Comparison of ENCODE assay signal across 13 cellular contexts in genomic region chr12:26226119-26226518, GRCh38. TPM values are rescaled to one million over a fixed set of nuclear protein-coding genes. Genes with fewer than 3 reads are reported as not detected.
A peak's percentile ranks its signal among the peaks of the same experiment; 100 is the strongest.
DNase-seq lines count a peak whose midpoint lies in the region; ATAC-seq, FAIRE-seq and TF ChIP-seq lines count a peak whose summit lies in the region.
"Had no signal": no experiment of that assay in that cellular context is flagged by ENCODE, and none has a peak within 500 bp of the region (broad histone marks: within the 10 kb centered on the region; RNA-seq: fewer than 3 reads in every experiment).

No MANE protein-coding gene starts in this region.

- H3K56ac ChIP-seq in H9 (ENCODE audit: insufficient read length, low read depth, low read length): no peak overlapping the region

- H3K9me3 ChIP-seq in H9 (ENCODE audit: control insufficient read depth, low read depth, low read length): no peaks in the 10 kb centered on the region
- no peaks in the 10 kb centered on the region for H3K9me3 ChIP-seq in mammary epithelial cell (replicated peaks; ENCODE audit: insufficient read depth, low read length)
- H3K9me3 ChIP-seq in kidney (ENCODE audit: control insufficient read depth in 1 of 2, low read length in 2 of 2): no peaks in the 10 kb centered on the region
- H3K9me3 ChIP-seq in gastrocnemius medialis: no peaks in the 10 kb centered on the region

- no peaks in the 10 kb centered on the region for H3K9me3 Mint-ChIP-seq in H9
- no peaks in the 10 kb centered on the region for H3K9me3 Mint-ChIP-seq in activated T-helper 1 cell treated with anti-CD3 and anti-CD28 coated beads, Interleukin-12 subunit alpha, Interleukin-12 subunit beta, Interleukin-2, Interleukin-4 antibody, amounts not matched to agents 30 ng/mL and 10 ng/mL and 1 ng/mL, durations not matched to agents 14 hours and 24 hours and 36 hours

- no peak overlapping the region for H2AK5ac ChIP-seq in H9 (ENCODE audit: insufficient read length, low read length)

- H3K4me3 ChIP-seq in mammary epithelial cell (replicated peaks in 1 of 3; ENCODE audit: insufficient read depth in 1 of 3, low read depth in 2 of 3, low read length in 3 of 3) (peak overlapping the region in 1 of 3 experiments; percentile 36), kidney (ENCODE audit: low read length in 2 of 2) (peak overlapping the region; percentile 41 to 75), gastrocnemius medialis (peak overlapping the region in 3 of 4 donors; percentile 53 to 58 (median 56))
- H3K4me3 ChIP-seq: BLaER1 treated with 17β-estradiol and CSF1 and Interleukin-3, amounts not matched to agents 10 nM and 100 nM had no signal

- peaks cover 55% of the 10 kb centered on the region for H3K27me3 Mint-ChIP-seq in H9 (ENCODE audit: low read depth)
- H3K27me3 Mint-ChIP-seq in activated T-helper 1 cell treated with anti-CD3 and anti-CD28 coated beads, Interleukin-12 subunit alpha, Interleukin-12 subunit beta, Interleukin-2, Interleukin-4 antibody, amounts not matched to agents 30 ng/mL and 10 ng/mL and 1 ng/mL, durations not matched to agents 14 hours and 24 hours and 36 hours (ENCODE audit: insufficient read depth): peaks cover 35% of the 10 kb centered on the region

- no peak overlapping the region for H2BK15ac ChIP-seq in H9 (ENCODE audit: low read depth, low read length)

- no peak overlapping the region for H4K8ac ChIP-seq in H9 (replicated peaks; ENCODE audit: insufficient read length, low read depth, low read length)

- H3K27ac Mint-ChIP-seq in H9: no peak overlapping the region
- no peak overlapping the region for H3K27ac Mint-ChIP-seq in activated T-helper 1 cell treated with anti-CD3 and anti-CD28 coated beads, Interleukin-12 subunit alpha, Interleukin-12 subunit beta, Interleukin-2, Interleukin-4 antibody, amounts not matched to agents 30 ng/mL and 10 ng/mL and 1 ng/mL, durations not matched to agents 14 hours and 24 hours and 36 hours

- no TSS peak for BruUV-seq in mammary epithelial cell (replicated peaks; lab: Mats Ljungman, UMichigan)

- H2BK5ac ChIP-seq in H9 (ENCODE audit: insufficient read length, low read length): no peak overlapping the region

- no peak for TF ChIP-seq POLR2A in gastrocnemius medialis (IDR thresholded peaks at IDR 0.05)

- H4K5ac ChIP-seq in H9 (ENCODE audit: insufficient read length, low read depth, low read length): no peak overlapping the region

- H3K23me2 ChIP-seq in H9 (ENCODE audit: insufficient read length, low read depth, low read length, poor library complexity, severe bottlenecking): no peaks in the 10 kb centered on the region

- no peak overlapping the region for H4K91ac ChIP-seq in H9 (ENCODE audit: insufficient read length, low read depth, low read length)

- H3K4me1 ChIP-seq in H9 (ENCODE audit: insufficient read depth, low read length) (no peaks in the 10 kb centered on the region; the same call in 1 of the 2 replicates), mammary epithelial cell (ENCODE audit: insufficient read depth, low read length) (peaks cover 19% of the 10 kb centered on the region), kidney (ENCODE audit: control insufficient read depth in 1 of 2, insufficient read depth in 1 of 2, low read depth in 1 of 2, low read length in 2 of 2) (peaks cover 0 to 4% of the 10 kb centered on the region in 2 donors), gastrocnemius medialis (peaks cover 0 to 5% of the 10 kb centered on the region in 2 donors)
- H3K4me1 ChIP-seq: BLaER1 treated with 17β-estradiol and CSF1 and Interleukin-3, amounts not matched to agents 10 nM and 100 nM had no signal

- H3K36me3 Mint-ChIP-seq in H9 (ENCODE audit: insufficient read depth in 1 of 3, low read depth in 3 of 3): no peaks in the 10 kb centered on the region
- H3K36me3 Mint-ChIP-seq in activated T-helper 1 cell treated with anti-CD3 and anti-CD28 coated beads, Interleukin-12 subunit alpha, Interleukin-12 subunit beta, Interleukin-2, Interleukin-4 antibody, amounts not matched to agents 30 ng/mL and 10 ng/mL and 1 ng/mL, durations not matched to agents 14 hours and 24 hours and 36 hours (ENCODE audit: low read depth): no peaks in the 10 kb centered on the region

- no peak overlapping the region for H3T11ph ChIP-seq in H9 (ENCODE audit: low read length)

- peak overlapping the region; percentile 46 to 65; a peak in 3 of 5 replicates for H3K4me3 Mint-ChIP-seq in H9
- H3K4me3 Mint-ChIP-seq in activated T-helper 1 cell treated with anti-CD3 and anti-CD28 coated beads, Interleukin-12 subunit alpha, Interleukin-12 subunit beta, Interleukin-2, Interleukin-4 antibody, amounts not matched to agents 30 ng/mL and 10 ng/mL and 1 ng/mL, durations not matched to agents 14 hours and 24 hours and 36 hours: no peak overlapping the region

- DNase-seq in H9 (no peak), mammary epithelial cell (no peak), kidney (no peak), gastrocnemius medialis (no peak), NCI-H774 (lab: John Stamatoyannopoulos, UW) (no peak), Kasumi-1 (lab: John Stamatoyannopoulos, UW) (no peak)
- no peak for DNase-seq in activated CD8-positive, alpha-beta memory T cell treated with anti-CD3 and anti-CD28 coated beads, Interleukin-2, amount 50 U/mL, for 4 hours
- no peak for DNase-seq in activated T-helper 1 cell treated with anti-CD3 and anti-CD28 coated beads, Interleukin-12 subunit alpha, Interleukin-12 subunit beta, Interleukin-2, Interleukin-4 antibody, amounts not matched to agents 30 ng/mL and 10 ng/mL and 1 ng/mL, durations not matched to agents 14 hours and 24 hours and 36 hours (ENCODE audit: low spot score)
- DNase-seq: activated effector memory CD4-positive, alpha-beta T cell treated with Interleukin-2 at 50 U/mL for 16 hours; NCI-H2029 had no signal

- intact Hi-C loops in mammary epithelial cell (cut with micrococcal nuclease) (loop anchor here (1.0 kb wide), 1 partner anchor 73 kb away; no protein-coding TSS in a partner anchor), kidney (cut with DNase I) (no loop called here), gastrocnemius medialis (cut with DNase I; ENCODE audit: low total_unique reads) (no loop called here)
- intact Hi-C loops in activated T-helper 1 cell treated with anti-CD3 and anti-CD28 coated beads, Interleukin-12 subunit alpha, Interleukin-12 subunit beta, Interleukin-2, Interleukin-4 antibody, amounts not matched to agents 30 ng/mL and 10 ng/mL and 1 ng/mL, durations not matched to agents 14 hours and 24 hours and 36 hours (cut with micrococcal nuclease): no loop called here

- peaks cover 12 to 14% of the 10 kb centered on the region in 2 experiments for H3K4me1 Mint-ChIP-seq in H9
- no peaks in the 10 kb centered on the region for H3K4me1 Mint-ChIP-seq in activated T-helper 1 cell treated with anti-CD3 and anti-CD28 coated beads, Interleukin-12 subunit alpha, Interleukin-12 subunit beta, Interleukin-2, Interleukin-4 antibody, amounts not matched to agents 30 ng/mL and 10 ng/mL and 1 ng/mL, durations not matched to agents 14 hours and 24 hours and 36 hours (ENCODE audit: low read depth)

- H3K23ac ChIP-seq in H9 (ENCODE audit: insufficient read length, low read depth, low read length): no peak overlapping the region

- FAIRE-seq in kidney (lab: Jason Lieb, UNC): no peak
- FAIRE-seq: GM19239 had no signal

- no peaks in the 10 kb centered on the region for H3K79me1 ChIP-seq in H9 (ENCODE audit: insufficient read depth, low read depth, low read length, poor library complexity, severe bottlenecking)

- in situ Hi-C loops in mammary epithelial cell (cut with MboI; ENCODE audit: low sequenced_read_pairs in 2 of 2) (no loop called here), gastrocnemius medialis (cut with MboI; ENCODE audit: low sequenced_read_pairs in 4 of 4) (no loop called here)

- ATAC-seq in gastrocnemius medialis: no peak

- H4K20me1 ChIP-seq in H9 (ENCODE audit: control insufficient read depth, insufficient read depth, insufficient read length) (no peaks in the 10 kb centered on the region), mammary epithelial cell (ENCODE audit: insufficient read depth, low read length) (no peaks in the 10 kb centered on the region)
- H4K20me1 ChIP-seq: BLaER1 treated with 17β-estradiol and CSF1 and Interleukin-3, amounts not matched to agents 10 nM and 100 nM had no signal

- TF ChIP-seq CTCF in H9 (conservative IDR thresholded peaks at IDR 0.05) (no peak), mammary epithelial cell (conservative IDR thresholded peaks at IDR 0.05 in 1 of 2, IDR thresholded peaks at IDR 0.05 in 1 of 2; ENCODE audit: extremely low read depth in 1 of 2, insufficient read depth in 1 of 2, low read depth in 1 of 2, low read length in 2 of 2) (no peak), kidney (IDR thresholded peaks at IDR 0.05; ENCODE audit: borderline replicate concordance, extremely low read depth, insufficient read depth) (no peak), gastrocnemius medialis (IDR thresholded peaks at IDR 0.05 in 4 of 5, conservative IDR thresholded peaks at IDR 0.05 in 1 of 5) (no peak)

- H3K4me2 ChIP-seq in H9 (ENCODE audit: insufficient read depth, insufficient read length, low read length) (peak overlapping the region; percentile 64), mammary epithelial cell (ENCODE audit: insufficient read depth, low read depth, low read length) (peak overlapping the region; percentile 74)
- H3K4me2 ChIP-seq: BLaER1 treated with 17β-estradiol and CSF1 and Interleukin-3, amounts not matched to agents 10 nM and 100 nM had no signal

- H2BK12ac ChIP-seq in H9 (ENCODE audit: insufficient read length, low read depth, low read length): no peak overlapping the region

- H2AFZ ChIP-seq in H9 (ENCODE audit: low read length): no peak overlapping the region
- peak overlapping the region; percentile 80 for H2AFZ ChIP-seq in mammary epithelial cell (ENCODE audit: low read depth, low read length)

- no peaks in the 10 kb centered on the region for H3K36me3 ChIP-seq in mammary epithelial cell (ENCODE audit: insufficient read depth, low read length)
- H3K36me3 ChIP-seq in kidney (ENCODE audit: control insufficient read depth in 1 of 2, insufficient read depth in 2 of 2, low read length in 2 of 2): no peaks in the 10 kb centered on the region
- H3K36me3 ChIP-seq in gastrocnemius medialis: no peaks in the 10 kb centered on the region
- H3K36me3 ChIP-seq: BLaER1 treated with 17β-estradiol and CSF1 and Interleukin-3, amounts not matched to agents 10 nM and 100 nM had no signal

- no peak overlapping the region for H3K9ac ChIP-seq in H9 (ENCODE audit: extremely low read depth, insufficient read length, low read length)
- H3K9ac ChIP-seq in mammary epithelial cell (ENCODE audit: insufficient read depth, low read length): peak overlapping the region; percentile 45
- H3K9ac ChIP-seq in kidney (ENCODE audit: low read length in 2 of 2): peak overlapping the region in 1 of 2 donors; percentile 73
- H3K9ac ChIP-seq: BLaER1 treated with 17β-estradiol and CSF1 and Interleukin-3, amounts not matched to agents 10 nM and 100 nM had no signal

- no peak overlapping the region for H3K4ac ChIP-seq in H9 (ENCODE audit: low read depth, low read length)

- no peak overlapping the region for H2BK20ac ChIP-seq in H9 (ENCODE audit: low read depth, low read length, poor library complexity, severe bottlenecking)

- dilution Hi-C loops in mammary epithelial cell (cut with HindIII; ENCODE audit: low sequenced_read_pairs): no loop called here

- H3K14ac ChIP-seq in H9 (ENCODE audit: insufficient read depth, low read length): no peak overlapping the region

- H3K18ac ChIP-seq in H9 (ENCODE audit: insufficient read length, low read depth, low read length): no peak overlapping the region

- H3K27ac ChIP-seq in H9 (ENCODE audit: insufficient read length, low read depth, low read length): no peak overlapping the region
- peak overlapping the region; percentile 59 for H3K27ac ChIP-seq in mammary epithelial cell (ENCODE audit: insufficient read depth, low read depth, low read length)
- no peak overlapping the region for H3K27ac ChIP-seq in kidney (ENCODE audit: low read depth in 2 of 2, low read length in 2 of 2)
- H3K27ac ChIP-seq in gastrocnemius medialis: no peak overlapping the region
- H3K27ac ChIP-seq: BLaER1 treated with 17β-estradiol and CSF1 and Interleukin-3, amounts not matched to agents 10 nM and 100 nM; HL-60 had no signal

- CTCF ChIA-PET in mammary epithelial cell (lab: Charles Lee; ENCODE audit: low non-redundant PET): interaction anchor here (0.6 kb wide), 2 partner anchors 40 to 103 kb away, joined by 3 to 4 read pairs; no protein-coding TSS in a partner anchor

- H3K27me3 ChIP-seq in H9 (ENCODE audit: insufficient read depth, low read length) (peaks cover 11% of the 10 kb centered on the region; the same call in 1 of the 2 replicates), mammary epithelial cell (ENCODE audit: insufficient read depth, low read length) (no peaks in the 10 kb centered on the region), gastrocnemius medialis (no peaks in the 10 kb centered on the region)
- H3K27me3 ChIP-seq: BLaER1 treated with 17β-estradiol and CSF1 and Interleukin-3, amounts not matched to agents 10 nM and 100 nM had no signal

- WGBS in H9 (ENCODE audit: extremely low coverage, insufficient read length, low lambda C conversion rate): no CpG with 5 or more reads among the region's 10 CpGs
- 31% methylated on average over 8 of the region's 10 CpGs for WGBS in mammary epithelial cell (ENCODE audit: low coverage, missing lambda C conversion rate)

- H3K79me2 ChIP-seq in H9 (ENCODE audit: insufficient read depth, low read length) (no peaks in the 10 kb centered on the region), mammary epithelial cell (ENCODE audit: insufficient read depth, low read length) (no peaks in the 10 kb centered on the region)

- no peak overlapping the region for H2BK120ac ChIP-seq in H9 (ENCODE audit: low read depth, low read length, poor library complexity, severe bottlenecking)

RNA-seq across cellular contexts. Expression of gene SSPN, which starts 30.7 kb away (rescaled TPM):
- total RNA-seq in H9 (2021): 0.72 and 0.81 TPM in 2 replicates
- total RNA-seq in mammary epithelial cell: 10 to 100 TPM in 1 of 2 donors, 1 to 10 TPM in 1; 1.4 to 11.0 TPM
- 2.4 TPM for polyA plus RNA-seq in mammary epithelial cell
- not detected for polyA minus RNA-seq in mammary epithelial cell
- 17.8 TPM for total RNA-seq in kidney
- polyA plus RNA-seq in kidney (ENCODE audit: insufficient read depth, low read depth, low replicate concordance): 3.2 TPM
- 10 to 100 TPM; 23.0 to 65.7 (median 32.4) TPM for total RNA-seq in gastrocnemius medialis
- total RNA-seq in activated T-helper 1 cell treated with anti-CD3 and anti-CD28 coated beads, Interleukin-12 subunit alpha, Interleukin-12 subunit beta, Interleukin-2, Interleukin-4 antibody, amounts not matched to agents 30 ng/mL and 10 ng/mL and 1 ng/mL, durations not matched to agents 14 hours and 24 hours and 36 hours: not detected in 2 replicates
